17 cellular contexts compared by ENCODE assay signal in genomic region chr2:18001671-18002070, GRCh38.
DNase-seq lines count a peak whose midpoint lies in the region; ATAC-seq and TF ChIP-seq lines count a peak whose summit lies in the region.
"Had no signal": no experiment of that assay in that cellular context is flagged by ENCODE, and none has a peak within 500 bp of the region (broad histone marks: within the 10 kb centered on the region; RNA-seq: fewer than 3 reads in every experiment).

No MANE protein-coding gene starts in this region.

- peak; percentile 1 to 45 for DNase-seq in NCI-H524 (lab: John Stamatoyannopoulos, UW)
- DNase-seq in NCI-H524 treated with DMSO at 0.1 percent for 48 hours (lab: John Stamatoyannopoulos, UW): no peak
- no peak for DNase-seq in HCT116 (ENCODE audit: low read depth, low spot score)
- DNase-seq in SJCRH30: peak; percentile 13 to 38
- DNase-seq in neural progenitor cell (ENCODE audit: low spot score): peak; percentile 3
- DNase-seq in NCI-H526 treated with DMSO at 0.1 percent for 48 hours (lab: John Stamatoyannopoulos, UW): no peak
- no peak for DNase-seq in T-helper 2 cell
- DNase-seq in GOT3 (lab: John Stamatoyannopoulos, UW): no peak
- DNase-seq: ACHN, activated B cell treated with CpG ODN at 0.5 μM for 24 hours, Caco-2, hippocampal formation, NCI-H146, NCI-H226, nephron progenitor cell, T-helper 1 cell had no signal

- no peak overlapping the region for H3K4me2 ChIP-seq in HCT116 (ENCODE audit: low read length)
- H3K4me2 ChIP-seq in neural progenitor cell: no peak overlapping the region

- no peak overlapping the region for H3K9ac ChIP-seq in HCT116 (ENCODE audit: low read length)
- no peak overlapping the region for H3K9ac ChIP-seq in neural progenitor cell

- H3K4me3 Mint-ChIP-seq in neural progenitor cell: no peak overlapping the region
- H3K4me3 Mint-ChIP-seq: activated B cell treated with CpG ODN at 0.5 μM for 24 hours, nephron progenitor cell had no signal

- no peaks in the 10 kb centered on the region for H3K36me3 ChIP-seq in HCT116 (ENCODE audit: control insufficient read depth in 1 of 2, insufficient read depth in 2 of 2, low read length in 2 of 2)
- H3K36me3 ChIP-seq in SJCRH30: no peaks in the 10 kb centered on the region
- no peaks in the 10 kb centered on the region for H3K36me3 ChIP-seq in neural progenitor cell

- TF ChIP-seq CTCF in HCT116 (IDR thresholded peaks at IDR 0.05 in 2 of 3, conservative IDR thresholded peaks at IDR 0.05 in 1 of 3; ENCODE audit: borderline replicate concordance in 1 of 3, insufficient read depth in 1 of 3, low read depth in 2 of 3, low read length in 2 of 3): peak in 2 of 3 experiments; percentile 50 to 61; a peak in 3 of 6 replicates
- peak; percentile 45 for TF ChIP-seq CTCF in neural progenitor cell (IDR thresholded peaks at IDR 0.05)

- peaks cover 2% of the 10 kb centered on the region for H3K9me3 Mint-ChIP-seq in neural progenitor cell

- H3K36me3 Mint-ChIP-seq in neural progenitor cell: no peaks in the 10 kb centered on the region

- no peaks in the 10 kb centered on the region for H3F3A ChIP-seq in neural progenitor cell (ENCODE audit: low read depth)

- peak; percentile 68 for ATAC-seq in HCT116

- RAD21 ChIA-PET in HCT116 (lab: Charles Lee; ENCODE audit: low non-redundant PET in 1 of 2, low total read pairs in 2 of 2, uncharacterized antibody in 2 of 2, unreplicated experiment in 2 of 2): no interaction called here

- H4K20me1 ChIP-seq in HCT116 (ENCODE audit: insufficient read depth) (no peaks in the 10 kb centered on the region), neural progenitor cell (ENCODE audit: low read depth) (no peaks in the 10 kb centered on the region)

- H3K9me3 ChIP-seq in HCT116 (ENCODE audit: control insufficient read depth in 1 of 2, insufficient read depth in 1 of 2, low read depth in 1 of 2, low read length in 2 of 2) (no peaks in the 10 kb centered on the region), SJCRH30 (replicated peaks) (peaks cover 11% of the 10 kb centered on the region), neural progenitor cell (ENCODE audit: low read depth) (no peaks in the 10 kb centered on the region)

- H3K27me3 ChIP-seq in HCT116 (ENCODE audit: insufficient read depth, low read length) (peaks cover 15% of the 10 kb centered on the region), SJCRH30 (no peaks in the 10 kb centered on the region), neural progenitor cell (no peaks in the 10 kb centered on the region)

- TF ChIP-seq RAD21 in HCT116 (IDR thresholded peaks at IDR 0.05; ENCODE audit: low read depth): no peak

- no peak overlapping the region for H3K27ac Mint-ChIP-seq in neural progenitor cell
- H3K27ac Mint-ChIP-seq: activated B cell treated with CpG ODN at 0.5 μM for 24 hours, nephron progenitor cell had no signal

- H3K4me1 Mint-ChIP-seq in neural progenitor cell: peaks cover 5% of the 10 kb centered on the region
- H3K4me1 Mint-ChIP-seq: activated B cell treated with CpG ODN at 0.5 μM for 24 hours, nephron progenitor cell had no signal

- H3K79me2 ChIP-seq in HCT116 (ENCODE audit: insufficient read depth, low read length) (no peaks in the 10 kb centered on the region), neural progenitor cell (ENCODE audit: low read depth) (no peaks in the 10 kb centered on the region)

- no peak overlapping the region for H2AFZ ChIP-seq in HCT116 (ENCODE audit: low read depth, low read length, poor library complexity, severe bottlenecking)
- no peak overlapping the region for H2AFZ ChIP-seq in neural progenitor cell (replicated peaks)

- H3K27me3 Mint-ChIP-seq in neural progenitor cell (ENCODE audit: insufficient read depth, low read depth): peaks cover 3% of the 10 kb centered on the region

- no peak for TF ChIP-seq POLR2A in HCT116 (IDR thresholded peaks at IDR 0.05; ENCODE audit: borderline replicate concordance, extremely low read depth, insufficient read depth, insufficient read length)

- BruUV-seq in HCT116 (replicated peaks; lab: Mats Ljungman, UMichigan): no TSS peak

- POLR2A ChIA-PET in HCT116 (lab: Charles Lee): no interaction called here

- H3K4me1 ChIP-seq in HCT116 (ENCODE audit: control insufficient read depth in 1 of 2, insufficient read depth in 2 of 2, low read length in 2 of 2): no peaks in the 10 kb centered on the region
- H3K4me1 ChIP-seq in SJCRH30: peaks cover 10% of the 10 kb centered on the region
- no peaks in the 10 kb centered on the region for H3K4me1 ChIP-seq in neural progenitor cell
- H3K4me1 ChIP-seq: Caco-2 had no signal

- H3K4me3 ChIP-seq in HCT116 (replicated peaks in 1 of 2; ENCODE audit: low read depth in 1 of 2, low read length in 2 of 2): no peak overlapping the region
- H3K4me3 ChIP-seq in SJCRH30: no peak overlapping the region
- no peak overlapping the region for H3K4me3 ChIP-seq in neural progenitor cell

- intact Hi-C loops in HCT116 (cut with micrococcal nuclease): no loop called here

- CTCF ChIA-PET in HCT116 (lab: Charles Lee): no interaction called here

- H3K27ac ChIP-seq in HCT116 (ENCODE audit: low read depth, low read length) (no peak overlapping the region), SJCRH30 (no peak overlapping the region), neural progenitor cell (no peak overlapping the region)
- H3K27ac ChIP-seq: RWPE1 had no signal

- no peaks in the 10 kb centered on the region; the same call in 1 of the 2 replicates for H3K9me2 ChIP-seq in HCT116 (ENCODE audit: insufficient read depth)

TF ChIP-seq in HCT116, 20 proteins besides CTCF, POLR2A, EP300 and RAD21:
- TF ChIP-seq JUND (IDR thresholded peaks at IDR 0.05) (no peak), EZH2 (IDR thresholded peaks at IDR 0.05) (no peak), SP1 (IDR thresholded peaks at IDR 0.05; ENCODE audit: low read depth) (no peak), YY1 (IDR thresholded peaks at IDR 0.05; ENCODE audit: extremely low read depth, insufficient replicate concordance, low read depth, low read length) (no peak), ZFX (IDR thresholded peaks at IDR 0.05) (no peak), TCF7L2 (IDR thresholded peaks at IDR 0.05; ENCODE audit: borderline replicate concordance, extremely low read depth, insufficient read depth, insufficient read length) (no peak), FOSL1 (IDR thresholded peaks at IDR 0.05; ENCODE audit: low read depth) (no peak), ZNF274 (IDR thresholded peaks at IDR 0.05; ENCODE audit: low read depth, low read length) (no peak), REST (IDR thresholded peaks at IDR 0.05; ENCODE audit: low read depth) (no peak), CBX3 (IDR thresholded peaks at IDR 0.05; ENCODE audit: low read depth) (no peak), POLR2AphosphoS5 (IDR thresholded peaks at IDR 0.05; ENCODE audit: low read depth, low read length) (no peak), ELF1 (IDR thresholded peaks at IDR 0.05; ENCODE audit: borderline replicate concordance, low read depth) (no peak), EZH2phosphoT487 (IDR thresholded peaks at IDR 0.05; ENCODE audit: borderline replicate concordance) (no peak), SRF (IDR thresholded peaks at IDR 0.05; ENCODE audit: low read depth) (no peak), ZBTB33 (IDR thresholded peaks at IDR 0.05; ENCODE audit: extremely low read depth, insufficient replicate concordance, low read length) (no peak), CEBPB (IDR thresholded peaks at IDR 0.05; ENCODE audit: low read depth) (no peak), SIN3A (IDR thresholded peaks at IDR 0.05; ENCODE audit: low read depth) (no peak)
- TF ChIP-seq, protein P1, sequence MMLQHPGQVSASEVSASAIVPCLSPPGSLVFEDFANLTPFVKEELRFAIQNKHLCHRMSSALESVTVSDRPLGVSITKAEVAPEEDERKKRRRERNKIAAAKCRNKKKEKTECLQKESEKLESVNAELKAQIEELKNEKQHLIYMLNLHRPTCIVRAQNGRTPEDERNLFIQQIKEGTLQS (IDR thresholded peaks at IDR 0.05): no peak

Comparison
In these comparisons a context has a peak if more than half of its experiments do, and no peak if none do; other contexts are left out.
1. DNase-seq: peak in NCI-H524 (2 of 2), SJCRH30 (2 of 2) and neural progenitor cell (single experiment); none in NCI-H524 treated with DMSO at 0.1 percent for 48 hours (single experiment), HCT116 (single experiment), NCI-H526 treated with DMSO at 0.1 percent for 48 hours (single experiment), T-helper 2 cell (0 of 5) and GOT3 (single experiment).